In the genomic region with DNA sequence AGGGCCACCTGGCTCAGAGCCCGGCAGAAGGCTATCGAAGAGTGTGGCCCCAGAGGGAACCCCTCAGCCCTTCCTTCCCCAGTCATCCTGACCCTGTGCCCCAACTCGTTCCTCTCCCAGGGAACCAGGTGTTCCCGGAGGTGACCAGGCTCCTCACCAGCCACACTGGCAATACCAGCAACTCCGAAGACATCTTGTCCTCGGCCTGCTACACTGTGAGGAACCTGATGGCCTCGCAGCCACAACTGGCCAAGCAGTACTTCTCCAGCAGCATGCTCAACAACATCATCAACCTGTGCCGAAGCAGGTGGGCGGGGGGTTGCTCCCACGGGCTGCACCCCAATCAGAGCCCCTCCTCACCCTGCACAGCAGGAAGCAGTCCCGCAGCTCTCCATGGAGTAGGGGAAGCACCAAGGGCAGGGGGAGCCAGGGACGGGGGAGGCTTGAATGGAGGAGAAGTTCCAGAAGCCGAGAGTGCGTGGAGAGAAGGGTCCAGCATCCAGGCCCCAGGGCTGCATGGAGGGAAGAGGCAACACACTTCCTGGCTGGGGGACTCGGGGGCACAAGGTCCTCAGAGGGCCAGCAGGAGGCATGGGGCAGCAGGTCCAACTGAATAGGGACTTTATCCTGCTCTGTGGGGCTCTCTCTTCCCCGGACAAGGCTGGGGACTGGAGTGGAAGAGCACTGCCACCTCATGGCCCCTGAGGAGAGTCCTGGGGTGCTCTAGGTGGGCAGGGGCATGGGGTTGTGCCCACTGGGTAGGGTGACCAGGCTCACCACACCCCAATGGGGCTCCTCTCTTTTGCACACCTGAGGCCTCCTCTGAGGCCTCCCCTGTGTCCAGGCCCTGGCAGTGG, we compare ENCODE assay signal across 12 cellular contexts. TPM values are rescaled to one million over a fixed set of nuclear protein-coding genes. Genes with fewer than 3 reads are reported as not detected.
DNase-seq lines count a peak whose midpoint lies in the region; ATAC-seq and TF ChIP-seq lines count a peak whose summit lies in the region.
"Had no signal": no experiment of that assay in that cellular context is flagged by ENCODE, and none has a peak within 500 bp of the region (broad histone marks: within the 10 kb centered on the region; RNA-seq: fewer than 3 reads in every experiment).

No MANE protein-coding gene starts in this region.

- H3K36me3 ChIP-seq in lower lobe of right lung = no peaks in the 10 kb centered on the region

- peaks cover 8% of the 10 kb centered on the region for H3K4me1 ChIP-seq in lower lobe of right lung
- H3K4me1 ChIP-seq: A549 had no signal

- H3K27me3 ChIP-seq in lower lobe of right lung (ENCODE audit: low read depth) = no peaks in the 10 kb centered on the region

- no peak overlapping the region for H3K4me3 Mint-ChIP-seq in chondrocyte (ENCODE audit: unreplicated experiment)
- no peak overlapping the region for H3K4me3 Mint-ChIP-seq in stimulated activated memory B cell treated with anti-CD40 and anti-IgM and Interleukin-4, amounts not matched to agents 10 μg/mL and 1 μg/mL and 100 μg/mL, for 72 hours
- H3K4me3 Mint-ChIP-seq: CD8-positive, alpha-beta memory T cell had no signal

- peaks cover 6% of the 10 kb centered on the region for H3K36me3 Mint-ChIP-seq in chondrocyte (ENCODE audit: low read depth)
- no peaks in the 10 kb centered on the region for H3K36me3 Mint-ChIP-seq in stimulated activated memory B cell treated with anti-CD40 and anti-IgM and Interleukin-4, amounts not matched to agents 10 μg/mL and 1 μg/mL and 100 μg/mL, for 72 hours
- H3K36me3 Mint-ChIP-seq: CD8-positive, alpha-beta memory T cell had no signal

- H3K27ac Mint-ChIP-seq in chondrocyte (ENCODE audit: unreplicated experiment) = no peak overlapping the region
- H3K27ac Mint-ChIP-seq in stimulated activated memory B cell treated with anti-CD40 and anti-IgM and Interleukin-4, amounts not matched to agents 10 μg/mL and 1 μg/mL and 100 μg/mL, for 72 hours = no peak overlapping the region

- H3K9me3 ChIP-seq in lower lobe of right lung = no peaks in the 10 kb centered on the region
- H3K9me3 ChIP-seq: A549 had no signal

- peak; percentile 4; the same call in 1 of the 2 replicates for TF ChIP-seq RAD21 in Ishikawa (IDR thresholded peaks at IDR 0.05; ENCODE audit: low read depth)

- no peak overlapping the region for H3K4me3 ChIP-seq in lower lobe of right lung
- H3K4me3 ChIP-seq: A549 had no signal

- H3K27me3 Mint-ChIP-seq in chondrocyte (ENCODE audit: low read depth) = peaks cover 12% of the 10 kb centered on the region
- peaks cover 20% of the 10 kb centered on the region for H3K27me3 Mint-ChIP-seq in stimulated activated memory B cell treated with anti-CD40 and anti-IgM and Interleukin-4, amounts not matched to agents 10 μg/mL and 1 μg/mL and 100 μg/mL, for 72 hours

- H3K27ac ChIP-seq in lower lobe of right lung = no peak overlapping the region
- H3K27ac ChIP-seq: A549, HL-60 had no signal

- no peaks in the 10 kb centered on the region for H3K9me3 Mint-ChIP-seq in chondrocyte (ENCODE audit: low read depth)
- no peaks in the 10 kb centered on the region for H3K9me3 Mint-ChIP-seq in stimulated activated memory B cell treated with anti-CD40 and anti-IgM and Interleukin-4, amounts not matched to agents 10 μg/mL and 1 μg/mL and 100 μg/mL, for 72 hours
- H3K9me3 Mint-ChIP-seq: CD8-positive, alpha-beta memory T cell had no signal

- TF ChIP-seq CTCF in chondrocyte (IDR thresholded peaks at IDR 0.05) = no peak
- TF ChIP-seq CTCF in lower lobe of right lung (IDR thresholded peaks at IDR 0.05) = no peak

- no peak for TF ChIP-seq EP300 in Ishikawa (IDR thresholded peaks at IDR 0.05; ENCODE audit: borderline replicate concordance)

- intact Hi-C loops in lower lobe of right lung (cut with DNase I) = no loop called here

- H3K4me1 Mint-ChIP-seq in chondrocyte (ENCODE audit: low read depth) = peaks cover 10% of the 10 kb centered on the region
- no peaks in the 10 kb centered on the region for H3K4me1 Mint-ChIP-seq in stimulated activated memory B cell treated with anti-CD40 and anti-IgM and Interleukin-4, amounts not matched to agents 10 μg/mL and 1 μg/mL and 100 μg/mL, for 72 hours
- H3K4me1 Mint-ChIP-seq: CD8-positive, alpha-beta memory T cell had no signal

- ATAC-seq in lower lobe of right lung = no peak
- ATAC-seq in stimulated activated memory B cell treated with anti-CD40 and anti-IgM and Interleukin-4, amounts not matched to agents 10 μg/mL and 1 μg/mL and 100 μg/mL, for 72 hours = no peak
- ATAC-seq: A549 had no signal

- DNase-seq in chondrocyte (ENCODE audit: low spot score) (peak; percentile 67), lower lobe of right lung (peak; percentile 22), GM03348 (ENCODE audit: low spot score) (no peak), NCI-H2227 treated with DMSO at 0.1 percent for 48 hours (lab: John Stamatoyannopoulos, UW) (no peak)
- DNase-seq: CD8-positive, alpha-beta memory T cell; GF-D8; HCEC 1CT had no signal

TF ChIP-seq in Ishikawa, 13 proteins besides CTCF, POLR2A, EP300 and RAD21:
- TF ChIP-seq CEBPB (IDR thresholded peaks at IDR 0.05) (no peak), NFIC (IDR thresholded peaks at IDR 0.05) (no peak), YY1 (IDR thresholded peaks at IDR 0.05; ENCODE audit: low read depth) (no peak), FOXM1 (IDR thresholded peaks at IDR 0.05; ENCODE audit: borderline replicate concordance, low read depth) (no peak), CREB1 (IDR thresholded peaks at IDR 0.05; ENCODE audit: low read depth) (no peak), EGR1 (IDR thresholded peaks at IDR 0.05) (no peak), ZBTB7A (IDR thresholded peaks at IDR 0.05; ENCODE audit: low read depth) (no peak), TAF1 (IDR thresholded peaks at IDR 0.05; ENCODE audit: low read depth) (no peak), TCF12 (IDR thresholded peaks at IDR 0.05; ENCODE audit: low read depth) (no peak), TEAD4 (IDR thresholded peaks at IDR 0.05) (no peak)
- TF ChIP-seq, protein P1, sequence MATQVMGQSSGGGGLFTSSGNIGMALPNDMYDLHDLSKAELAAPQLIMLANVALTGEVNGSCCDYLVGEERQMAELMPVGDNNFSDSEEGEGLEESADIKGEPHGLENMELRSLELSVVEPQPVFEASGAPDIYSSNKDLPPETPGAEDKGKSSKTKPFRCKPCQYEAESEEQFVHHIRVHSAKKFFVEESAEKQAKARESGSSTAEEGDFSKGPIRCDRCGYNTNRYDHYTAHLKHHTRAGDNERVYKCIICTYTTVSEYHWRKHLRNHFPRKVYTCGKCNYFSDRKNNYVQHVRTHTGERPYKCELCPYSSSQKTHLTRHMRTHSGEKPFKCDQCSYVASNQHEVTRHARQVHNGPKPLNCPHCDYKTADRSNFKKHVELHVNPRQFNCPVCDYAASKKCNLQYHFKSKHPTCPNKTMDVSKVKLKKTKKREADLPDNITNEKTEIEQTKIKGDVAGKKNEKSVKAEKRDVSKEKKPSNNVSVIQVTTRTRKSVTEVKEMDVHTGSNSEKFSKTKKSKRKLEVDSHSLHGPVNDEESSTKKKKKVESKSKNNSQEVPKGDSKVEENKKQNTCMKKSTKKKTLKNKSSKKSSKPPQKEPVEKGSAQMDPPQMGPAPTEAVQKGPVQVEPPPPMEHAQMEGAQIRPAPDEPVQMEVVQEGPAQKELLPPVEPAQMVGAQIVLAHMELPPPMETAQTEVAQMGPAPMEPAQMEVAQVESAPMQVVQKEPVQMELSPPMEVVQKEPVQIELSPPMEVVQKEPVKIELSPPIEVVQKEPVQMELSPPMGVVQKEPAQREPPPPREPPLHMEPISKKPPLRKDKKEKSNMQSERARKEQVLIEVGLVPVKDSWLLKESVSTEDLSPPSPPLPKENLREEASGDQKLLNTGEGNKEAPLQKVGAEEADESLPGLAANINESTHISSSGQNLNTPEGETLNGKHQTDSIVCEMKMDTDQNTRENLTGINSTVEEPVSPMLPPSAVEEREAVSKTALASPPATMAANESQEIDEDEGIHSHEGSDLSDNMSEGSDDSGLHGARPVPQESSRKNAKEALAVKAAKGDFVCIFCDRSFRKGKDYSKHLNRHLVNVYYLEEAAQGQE (IDR thresholded peaks at IDR 0.05; ENCODE audit: low read depth) = no peak
- TF ChIP-seq, protein P2, sequence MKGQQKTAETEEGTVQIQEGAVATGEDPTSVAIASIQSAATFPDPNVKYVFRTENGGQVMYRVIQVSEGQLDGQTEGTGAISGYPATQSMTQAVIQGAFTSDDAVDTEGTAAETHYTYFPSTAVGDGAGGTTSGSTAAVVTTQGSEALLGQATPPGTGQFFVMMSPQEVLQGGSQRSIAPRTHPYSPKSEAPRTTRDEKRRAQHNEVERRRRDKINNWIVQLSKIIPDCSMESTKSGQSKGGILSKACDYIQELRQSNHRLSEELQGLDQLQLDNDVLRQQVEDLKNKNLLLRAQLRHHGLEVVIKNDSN (IDR thresholded peaks at IDR 0.05) = no peak
- TF ChIP-seq, protein P3, sequence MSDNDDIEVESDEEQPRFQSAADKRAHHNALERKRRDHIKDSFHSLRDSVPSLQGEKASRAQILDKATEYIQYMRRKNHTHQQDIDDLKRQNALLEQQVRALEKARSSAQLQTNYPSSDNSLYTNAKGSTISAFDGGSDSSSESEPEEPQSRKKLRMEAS (IDR thresholded peaks at IDR 0.05) = no peak

RNA-seq across cellular contexts. Expression of a gene that starts 41.7 kb away (rescaled TPM):
- total RNA-seq in chondrocyte (0.07 to 4.1 TPM (median 4.0 TPM) in 3 replicates), lower lobe of right lung (2.2 TPM)
- total RNA-seq: CD8-positive, alpha-beta memory T cell; H4 had no signal

RNA-seq across cellular contexts. Expression of a gene that starts 52.4 kb away (rescaled TPM):
- total RNA-seq in chondrocyte = 20.3 to 21.6 TPM (median 21.2 TPM) in 3 replicates
- 6.4 TPM for total RNA-seq in lower lobe of right lung
- total RNA-seq: CD8-positive, alpha-beta memory T cell; H4 had no signal

Comparison
In these comparisons a context has a peak if more than half of its experiments do, and no peak if none do; other contexts are left out.
1. DNase-seq: peak in chondrocyte (single experiment) and lower lobe of right lung (single experiment); none in GM03348 (single experiment) and NCI-H2227 treated with DMSO at 0.1 percent for 48 hours (single experiment).